In the genomic region with DNA sequence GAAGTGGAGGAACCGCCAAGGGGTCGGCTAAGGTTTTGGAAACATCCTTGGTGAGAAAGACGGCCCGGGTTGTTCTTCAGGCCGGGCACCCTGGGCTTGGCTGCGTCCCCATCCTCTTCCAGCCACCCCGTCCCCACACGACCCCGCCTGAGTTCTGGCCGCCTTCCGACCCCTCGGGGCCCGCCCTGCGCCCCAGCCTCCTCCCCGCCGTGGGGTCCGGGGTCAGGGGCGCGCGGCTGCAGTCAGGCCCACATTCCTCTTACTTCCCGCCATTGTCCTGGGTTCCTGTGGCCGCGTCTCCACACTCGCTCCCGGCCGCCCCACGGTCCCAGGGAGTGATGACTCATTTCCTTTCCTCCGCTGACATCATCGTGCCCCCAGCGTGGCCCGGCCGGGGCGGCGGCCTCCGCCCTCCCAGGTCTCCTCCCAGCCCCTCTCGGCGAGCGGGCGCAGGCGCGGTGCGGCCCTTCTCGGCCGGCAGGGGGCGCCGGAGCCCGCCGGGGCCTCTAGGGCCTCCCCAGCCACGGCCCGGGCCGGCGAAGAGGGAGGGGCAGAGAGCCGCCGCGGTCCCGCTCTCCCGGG, we compare ENCODE assay signal across 8 cellular contexts. TPM values are rescaled to one million over a fixed set of nuclear protein-coding genes. Genes with fewer than 3 reads are reported as not detected.
DNase-seq lines count a peak whose midpoint lies in the region; ATAC-seq lines count a peak whose summit lies in the region.

No MANE protein-coding gene starts in this region.

- no peaks in the 10 kb centered on the region for H3K36me3 ChIP-seq in HUES64 (ENCODE audit: insufficient read depth, low read length)

- H3K27me3 ChIP-seq in HUES64 (ENCODE audit: insufficient read depth, low read length) = no peaks in the 10 kb centered on the region

- 2% methylated on average over 57 of the region's 57 CpGs for WGBS in HUES64

- no peaks in the 10 kb centered on the region for H3K27me3 Mint-ChIP-seq in activated T-cell treated with anti-CD3 and anti-CD28 coated beads, Interleukin-2, amount 50 U/mL, for 4 hours (ENCODE audit: low read depth)

- no peaks in the 10 kb centered on the region for H3K9me3 ChIP-seq in HUES64 (ENCODE audit: insufficient read depth, low read depth, low read length)

- H3K4me3 Mint-ChIP-seq in activated T-cell treated with anti-CD3 and anti-CD28 coated beads, Interleukin-2, amount 50 U/mL, for 4 hours = peak overlapping the region; percentile 82

- peaks cover 23% of the 10 kb centered on the region for H3K4me1 Mint-ChIP-seq in activated T-cell treated with anti-CD3 and anti-CD28 coated beads, Interleukin-2, amount 50 U/mL, for 4 hours (ENCODE audit: low read depth)

- H3K9ac ChIP-seq in HUES64 (ENCODE audit: low read depth, low read length) = peak overlapping the region; percentile 91

- peak; percentile 73 for DNase-seq in DMS114 treated with DMSO at 0.1 percent for 48 hours (lab: John Stamatoyannopoulos, UW; ENCODE audit: unreplicated experiment)
- DNase-seq in OCI-M1 (lab: John Stamatoyannopoulos, UW) = peak; percentile 99
- DNase-seq in activated T-cell treated with anti-CD3 and anti-CD28 coated beads, Interleukin-2, amount 50 U/mL, for 4 hours = peak; percentile 86
- peak; percentile 92 for DNase-seq in myocyte (ENCODE audit: low read depth)
- peak; percentile 76 to 86 for DNase-seq in stimulated activated CD8-positive, alpha-beta memory T cell treated with anti-CD3 and anti-CD28 coated beads, Interleukin-7, amount 100 ng/mL, for 4 hours (ENCODE audit: low read depth in 2 of 2)

- H3K4me3 ChIP-seq in HUES64 (ENCODE audit: low read length) = peak overlapping the region; percentile 74

- ATAC-seq in GM21515 (IDR thresholded peaks at IDR 0.05; ENCODE audit: unreplicated experiment) (peak; percentile 69), esophagus mucosa (peak; percentile 94)
- ATAC-seq in activated T-cell treated with anti-CD3 and anti-CD28 coated beads, Interleukin-2, amount 50 U/mL, for 4 hours = peak; percentile 94

- H3K27ac ChIP-seq in HUES64 (ENCODE audit: low read depth, low read length) = peak overlapping the region; percentile 87

- peaks cover 5% of the 10 kb centered on the region; the same call in 1 of the 2 replicates for H3K4me1 ChIP-seq in HUES64 (ENCODE audit: insufficient read depth, low read length)

- no peaks in the 10 kb centered on the region for H3K9me3 Mint-ChIP-seq in activated T-cell treated with anti-CD3 and anti-CD28 coated beads, Interleukin-2, amount 50 U/mL, for 4 hours

- no peaks in the 10 kb centered on the region for H3K36me3 Mint-ChIP-seq in activated T-cell treated with anti-CD3 and anti-CD28 coated beads, Interleukin-2, amount 50 U/mL, for 4 hours (ENCODE audit: insufficient read depth)

RNA-seq across cellular contexts. Expression of gene WSB1, which starts 59.6 kb away (rescaled TPM):
- 63.7 TPM for polyA plus RNA-seq in HUES64 (2013, experiment 1 of 2)
- 76.2 TPM for polyA plus RNA-seq in HUES64 (2013, experiment 2 of 2)
- total RNA-seq in activated T-cell treated with anti-CD3 and anti-CD28 coated beads, Interleukin-2, amount 50 U/mL, for 4 hours = 10 to 100 TPM; 65.9 to 76.9 (median 73.2) TPM
- total RNA-seq in esophagus mucosa (79.4 TPM), myocyte (128 and 134 TPM in 2 replicates)
- 85.8 TPM for polyA plus RNA-seq in myocyte (2012)

Comparison
In these comparisons a context has a peak if more than half of its experiments do, and no peak if none do; other contexts are left out.
1. Peak in every context shown above with its lines: DNase-seq, ATAC-seq, H3K4me3 ChIP-seq and H3K27ac ChIP-seq.